15 cellular contexts compared by ENCODE assay signal in the genomic region with DNA sequence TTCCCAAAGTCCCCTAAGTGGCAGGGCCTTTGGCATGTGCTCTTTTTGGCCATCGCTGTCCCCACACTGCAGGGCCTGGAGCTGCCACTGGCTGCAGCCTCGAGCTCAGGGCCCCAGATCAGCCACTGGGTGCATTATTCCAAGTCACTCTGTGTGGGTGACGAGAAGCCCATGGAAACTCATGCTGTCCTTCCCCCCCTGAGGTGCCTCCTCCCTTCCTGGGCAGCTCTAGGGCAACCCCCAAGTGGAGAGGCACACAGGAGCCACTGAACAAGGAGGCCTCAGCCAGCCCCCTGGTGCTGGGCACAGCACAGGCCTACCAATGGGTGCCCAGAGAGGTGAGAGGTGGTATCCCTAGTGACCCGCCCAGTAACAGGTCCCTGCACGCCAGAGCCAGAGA.
DNase-seq lines count a peak whose midpoint lies in the region; ATAC-seq and TF ChIP-seq lines count a peak whose summit lies in the region.
"Had no signal": no experiment of that assay in that cellular context is flagged by ENCODE, and none has a peak within 500 bp of the region (broad histone marks: within the 10 kb centered on the region; RNA-seq: fewer than 3 reads in every experiment).

No MANE protein-coding gene starts in this region.

- no peak overlapping the region for H2BK120ac ChIP-seq in IMR-90 (ENCODE audit: low read depth, low read length)
- H2BK120ac ChIP-seq in neuronal stem cell (ENCODE audit: low read depth, low read length), result no peak overlapping the region

- H3K4me3 ChIP-seq in HCT116 (replicated peaks in 1 of 2; ENCODE audit: low read depth in 1 of 2, low read length in 2 of 2) (no peak overlapping the region), IMR-90 (ENCODE audit: insufficient read depth, low read depth, low read length) (no peak overlapping the region), neuronal stem cell (ENCODE audit: low read length in 2 of 2) (no peak overlapping the region), H7 (ENCODE audit: insufficient read depth, low read depth, low read length) (no peak overlapping the region)
- H3K4me3 ChIP-seq: BLaER1, GM23248, HAP-1 had no signal

- H3K36me3 ChIP-seq in HCT116 (ENCODE audit: control insufficient read depth in 1 of 2, insufficient read depth in 2 of 2, low read length in 2 of 2) (no peaks in the 10 kb centered on the region), IMR-90 (ENCODE audit: control insufficient read depth, insufficient read depth, low read length) (no peaks in the 10 kb centered on the region), neuronal stem cell (replicated peaks in 1 of 2; ENCODE audit: control insufficient read depth in 2 of 2, insufficient read depth in 2 of 2, low read length in 2 of 2) (no peaks in the 10 kb centered on the region), H7 (replicated peaks; ENCODE audit: control insufficient read depth, insufficient read depth, low read length) (no peaks in the 10 kb centered on the region)
- H3K36me3 ChIP-seq: BLaER1, HAP-1 had no signal

- no peak overlapping the region for H4K8ac ChIP-seq in IMR-90 (ENCODE audit: low read depth in 2 of 2, low read length in 2 of 2)
- H4K8ac ChIP-seq in neuronal stem cell (ENCODE audit: low read depth, low read length), result no peak overlapping the region

- H3K4ac ChIP-seq in IMR-90 (ENCODE audit: low read depth, low read length), result no peak overlapping the region
- H3K4ac ChIP-seq in neuronal stem cell (ENCODE audit: low read length), result no peak overlapping the region

- in situ Hi-C loops in IMR-90 (cut with MboI; ENCODE audit: low sequenced_read_pairs), result no loop called here

- H3K9me1 ChIP-seq in IMR-90 (ENCODE audit: insufficient read depth, low read length), result no peaks in the 10 kb centered on the region

- H2BK5ac ChIP-seq in IMR-90 (ENCODE audit: low read depth, low read length, poor library complexity, severe bottlenecking), result no peak overlapping the region
- no peak overlapping the region for H2BK5ac ChIP-seq in neuronal stem cell (ENCODE audit: low read length)

- H2BK20ac ChIP-seq in IMR-90 (ENCODE audit: low read depth, low read length), result no peak overlapping the region

- H3K27ac ChIP-seq in HCT116 (ENCODE audit: low read depth, low read length) (no peak overlapping the region), IMR-90 (ENCODE audit: insufficient read depth, low read length) (no peak overlapping the region), caudate nucleus (ENCODE audit: low read depth, low read length) (peak overlapping the region; percentile 30), neuronal stem cell (replicated peaks; ENCODE audit: low read length) (no peak overlapping the region)
- H3K27ac ChIP-seq: BLaER1, C4-2B, GM23248 had no signal

- H4K91ac ChIP-seq in IMR-90 (ENCODE audit: insufficient read depth, low read depth, low read length), result no peak overlapping the region
- H4K91ac ChIP-seq in neuronal stem cell (ENCODE audit: low read depth, low read length, poor library complexity), result no peak overlapping the region

- POLR2A ChIA-PET in HCT116 (lab: Charles Lee), result no interaction called here
- POLR2A ChIA-PET in IMR-90 (lab: Charles Lee; ENCODE audit: unreplicated experiment), result no interaction called here

- H3K23ac ChIP-seq in IMR-90 (ENCODE audit: low read depth, low read length), result no peak overlapping the region
- no peak overlapping the region for H3K23ac ChIP-seq in neuronal stem cell (ENCODE audit: low read depth, low read length, poor library complexity)

- BruUV-seq in HCT116 (replicated peaks; lab: Mats Ljungman, UMichigan) (no TSS peak), IMR-90 (replicated peaks; lab: Mats Ljungman, UMichigan) (no TSS peak)

- 71% methylated on average over 1 of the region's 5 CpGs; no CpG with 5 or more reads in 1 of the 2 experiments for WGBS in IMR-90 (ENCODE audit: extremely low coverage in 2 of 2, insufficient read length in 1 of 2), 2 experiments
- WGBS in neuronal stem cell (ENCODE audit: extremely low coverage in 2 of 2, insufficient read length in 2 of 2, insufficient replicate concordance in 1 of 2), 2 donors, result no CpG with 5 or more reads among the region's 5 CpGs

- H4K20me1 ChIP-seq in HCT116 (ENCODE audit: insufficient read depth), result no peaks in the 10 kb centered on the region
- no peaks in the 10 kb centered on the region for H4K20me1 ChIP-seq in IMR-90 (ENCODE audit: insufficient read depth, low read length)
- H4K20me1 ChIP-seq: BLaER1 had no signal

- H2AK5ac ChIP-seq in IMR-90 (ENCODE audit: low read depth, low read length) (no peak overlapping the region), neuronal stem cell (ENCODE audit: low read depth, low read length) (no peak overlapping the region)

- H3K9me3 ChIP-seq in HCT116 (ENCODE audit: control insufficient read depth in 1 of 2, insufficient read depth in 1 of 2, low read depth in 1 of 2, low read length in 2 of 2) (no peaks in the 10 kb centered on the region), IMR-90 (ENCODE audit: control insufficient read depth, insufficient read depth, low read length) (no peaks in the 10 kb centered on the region), neuronal stem cell (replicated peaks in 1 of 2; ENCODE audit: control insufficient read depth in 2 of 2, insufficient read depth in 1 of 2, low read depth in 1 of 2, low read length in 2 of 2) (no peaks in the 10 kb centered on the region)
- H3K9me3 ChIP-seq: BLaER1, Caco-2, HAP-1 had no signal

- no peak overlapping the region for H3K56ac ChIP-seq in IMR-90 (ENCODE audit: extremely low read depth, insufficient read depth, low read length)

- H3K79me2 ChIP-seq in HCT116 (ENCODE audit: insufficient read depth, low read length), result no peaks in the 10 kb centered on the region

- RAD21 ChIA-PET in HCT116 (lab: Charles Lee; ENCODE audit: low non-redundant PET in 1 of 2, low total read pairs in 2 of 2, uncharacterized antibody in 2 of 2, unreplicated experiment in 2 of 2), result no interaction called here

- DNase-seq in HCT116 (ENCODE audit: low read depth, low spot score) (no peak), IMR-90 (no peak), caudate nucleus (lab: John Stamatoyannopoulos, UW) (no peak), neuronal stem cell (ENCODE audit: low spot score) (no peak), H7 (no peak), H4 (ENCODE audit: low spot score) (no peak)
- DNase-seq: Caco-2; CD4-positive, CD25-positive, alpha-beta regulatory T cell; CD8-positive, alpha-beta T cell; DMS153; DND-41; GM23248 had no signal

- H3K4me2 ChIP-seq in HCT116 (ENCODE audit: low read length), result no peak overlapping the region
- H3K4me2 ChIP-seq in IMR-90 (ENCODE audit: low read depth, low read length), result no peak overlapping the region
- no peak overlapping the region for H3K4me2 ChIP-seq in neuronal stem cell (ENCODE audit: insufficient read depth, low read length, poor library complexity, severe bottlenecking)
- H3K4me2 ChIP-seq: BLaER1 had no signal

- H2BK15ac ChIP-seq in IMR-90 (ENCODE audit: low read depth, low read length), result no peak overlapping the region
- no peak overlapping the region for H2BK15ac ChIP-seq in neuronal stem cell (ENCODE audit: low read length)

- intact Hi-C loops in HCT116 (cut with micrococcal nuclease), result no loop called here
- intact Hi-C loops in IMR-90 (cut with micrococcal nuclease), result no loop called here

- TF ChIP-seq RAD21 in HCT116 (IDR thresholded peaks at IDR 0.05; ENCODE audit: low read depth) (no peak), IMR-90 (IDR thresholded peaks at IDR 0.05; ENCODE audit: low read length) (no peak)

- no peak overlapping the region for H2AK9ac ChIP-seq in IMR-90 (replicated peaks; ENCODE audit: low read depth, low read length, poor library complexity)

- H2AFZ ChIP-seq in HCT116 (ENCODE audit: low read depth, low read length, poor library complexity, severe bottlenecking) (no peak overlapping the region), IMR-90 (replicated peaks; ENCODE audit: low read length, poor library complexity) (peak overlapping the region; percentile 33), neuronal stem cell (ENCODE audit: low read length) (no peak overlapping the region)
- H2AFZ ChIP-seq: GM23248 had no signal

- H3K18ac ChIP-seq in IMR-90 (ENCODE audit: low read depth, low read length), result no peak overlapping the region
- H3K18ac ChIP-seq in neuronal stem cell (ENCODE audit: low read length), result no peak overlapping the region

- no peak overlapping the region for H4K5ac ChIP-seq in IMR-90 (ENCODE audit: low read depth, low read length)

- H3K27me3 ChIP-seq in HCT116 (ENCODE audit: insufficient read depth, low read length) (no peaks in the 10 kb centered on the region), IMR-90 (ENCODE audit: control insufficient read depth, insufficient read depth, low read length) (peaks cover 35% of the 10 kb centered on the region), neuronal stem cell (ENCODE audit: control insufficient read depth in 3 of 3, insufficient read depth in 3 of 3, low read depth in 1 of 3, low read length in 3 of 3) (peaks cover 0 to 54% (median 0%) of the 10 kb centered on the region in 3 experiments), H7 (ENCODE audit: control insufficient read depth, insufficient read depth, low read length) (no peaks in the 10 kb centered on the region)

- H3K14ac ChIP-seq in IMR-90 (replicated peaks; ENCODE audit: low read depth, low read length) (no peak overlapping the region), neuronal stem cell (ENCODE audit: low read length) (peak overlapping the region; percentile 63)

- H3K9me2 ChIP-seq in HCT116 (ENCODE audit: insufficient read depth), result no peaks in the 10 kb centered on the region

- TF ChIP-seq CTCF in HCT116 (IDR thresholded peaks at IDR 0.05 in 2 of 3, conservative IDR thresholded peaks at IDR 0.05 in 1 of 3; ENCODE audit: borderline replicate concordance in 1 of 3, insufficient read depth in 1 of 3, low read depth in 2 of 3, low read length in 2 of 3), result 0 out of 6 replicates have a peak, but pooled peaks of 2 of the 3 experiments have one; percentile 1 to 11
- no peak for TF ChIP-seq CTCF in IMR-90 (conservative IDR thresholded peaks at IDR 0.05; ENCODE audit: low read depth, low read length)

- H3K4me1 ChIP-seq in HCT116 (ENCODE audit: control insufficient read depth in 1 of 2, insufficient read depth in 2 of 2, low read length in 2 of 2) (peaks cover 15 to 28% of the 10 kb centered on the region in 2 experiments), IMR-90 (ENCODE audit: control insufficient read depth, insufficient read depth, low read length) (no peaks in the 10 kb centered on the region), neuronal stem cell (ENCODE audit: control insufficient read depth in 2 of 2, insufficient read depth in 1 of 2, low read depth in 1 of 2, low read length in 2 of 2) (peaks cover 0 to 8% of the 10 kb centered on the region in 2 donors)
- H3K4me1 ChIP-seq: Caco-2, HAP-1 had no signal

- H3K9ac ChIP-seq in HCT116 (ENCODE audit: low read length) (no peak overlapping the region), IMR-90 (ENCODE audit: low read depth, low read length) (no peak overlapping the region), neuronal stem cell (ENCODE audit: low read depth, low read length, poor library complexity) (no peak overlapping the region)
- H3K9ac ChIP-seq: BLaER1, GM23248 had no signal

- peak; percentile 30; the same call in 1 of the 2 replicates for ATAC-seq in HCT116
- ATAC-seq in IMR-90 (ENCODE audit: low read depth), result no peak
- ATAC-seq: CD8-positive, alpha-beta T cell had no signal

- dilution Hi-C loops in IMR-90 (cut with HindIII; ENCODE audit: low sequenced_read_pairs, unreplicated experiment), result no loop called here

- H3K79me1 ChIP-seq in IMR-90 (ENCODE audit: low read depth in 1 of 2, low read length in 2 of 2) (no peaks in the 10 kb centered on the region), neuronal stem cell (ENCODE audit: low read depth, low read length) (no peaks in the 10 kb centered on the region)

- no peak overlapping the region for H2BK12ac ChIP-seq in neuronal stem cell (ENCODE audit: low read length)

- CTCF ChIA-PET in HCT116 (lab: Charles Lee) (interaction anchor here (0.9 to 1.1 kb wide), 2 partner anchors 11 to 56 kb away, joined by 3 to 4 read pairs; no protein-coding TSS in a partner anchor), IMR-90 (lab: Yijun Ruan, JAX) (interaction anchor here (0.6 kb wide), 1 partner anchor 1617 kb away, joined by 3 read pairs; no protein-coding TSS in a partner anchor)

- no peak for TF ChIP-seq POLR2A in HCT116 (IDR thresholded peaks at IDR 0.05; ENCODE audit: borderline replicate concordance, extremely low read depth, insufficient read depth, insufficient read length)
- TF ChIP-seq POLR2A in IMR-90 (IDR thresholded peaks at IDR 0.05; ENCODE audit: low read depth, low read length), result no peak
